Comparison of ENCODE assay signal across 14 cellular contexts in the genomic region with DNA sequence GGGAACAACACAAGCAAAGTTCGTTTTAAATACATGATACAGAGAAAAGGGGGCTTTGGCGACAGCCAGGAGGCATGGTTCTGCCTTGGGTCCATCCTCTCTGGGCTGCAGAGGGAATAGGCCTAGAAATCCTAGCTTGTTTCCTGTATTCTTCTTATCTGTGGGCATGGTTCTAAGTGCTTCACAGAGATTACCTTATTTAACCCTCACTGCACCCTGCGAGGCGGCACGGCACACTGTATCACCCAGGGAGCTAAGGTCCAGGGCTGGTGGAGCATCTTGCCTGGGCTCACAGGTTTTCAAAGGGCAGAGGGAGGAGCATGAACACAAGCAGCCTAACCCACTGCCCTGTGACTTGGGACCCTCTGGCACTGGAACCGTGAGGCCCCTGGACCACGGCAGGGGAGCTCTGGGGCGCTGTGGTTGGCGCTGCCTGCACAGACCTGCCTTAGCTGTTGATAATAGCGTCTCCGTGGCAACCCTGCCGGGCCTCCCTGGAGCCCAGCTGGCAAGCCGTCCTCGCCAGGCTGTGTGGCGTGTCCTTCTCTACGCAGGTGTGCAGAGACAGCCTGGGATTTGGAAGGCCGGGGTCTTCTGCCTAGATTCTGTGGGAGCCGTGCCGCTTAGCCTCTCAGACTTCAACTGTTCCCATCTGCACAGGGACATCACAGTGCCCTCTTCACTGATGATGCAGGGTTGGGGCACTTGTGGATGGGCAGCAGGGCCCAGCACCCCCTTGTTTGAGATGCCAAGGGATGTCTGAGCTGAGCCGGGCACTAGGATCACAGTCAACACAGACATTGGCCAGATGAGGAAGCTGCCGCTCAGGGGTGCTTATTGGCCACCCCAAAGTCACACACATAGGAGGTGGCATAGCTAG.
DNase-seq lines count a peak whose midpoint lies in the region; ATAC-seq and TF ChIP-seq lines count a peak whose summit lies in the region.
"Had no signal": no experiment of that assay in that cellular context is flagged by ENCODE, and none has a peak within 500 bp of the region (broad histone marks: within the 10 kb centered on the region; RNA-seq: fewer than 3 reads in every experiment).

No MANE protein-coding gene starts in this region.

- no peak overlapping the region for H3K4me3 ChIP-seq in neural progenitor cell
- no peak overlapping the region for H3K4me3 ChIP-seq in colonic mucosa
- H3K4me3 ChIP-seq: right lobe of liver had no signal

- H3K27me3 ChIP-seq in neural progenitor cell (no peaks in the 10 kb centered on the region), colonic mucosa (no peaks in the 10 kb centered on the region)
- H3K27me3 ChIP-seq: right lobe of liver had no signal

- H3K9me3 Mint-ChIP-seq in neural progenitor cell: peaks cover 8% of the 10 kb centered on the region

- H3F3A ChIP-seq in neural progenitor cell (ENCODE audit: low read depth): peaks cover 6% of the 10 kb centered on the region

- H3K9ac ChIP-seq in neural progenitor cell (no peak overlapping the region), colonic mucosa (ENCODE audit: low read depth in 2 of 2, low read length in 2 of 2) (peak overlapping the region in 1 of 2 donors; percentile 35)

- H4K20me1 ChIP-seq in neural progenitor cell (ENCODE audit: low read depth): no peaks in the 10 kb centered on the region

- peaks cover 12% of the 10 kb centered on the region for H3K27me3 Mint-ChIP-seq in neural progenitor cell (ENCODE audit: insufficient read depth, low read depth)
- H3K27me3 Mint-ChIP-seq: CD4-positive, alpha-beta memory T cell had no signal

- H3K27ac ChIP-seq in neural progenitor cell (no peak overlapping the region), colonic mucosa (no peak overlapping the region)
- H3K27ac ChIP-seq: right lobe of liver had no signal

- H3K4me3 Mint-ChIP-seq in neural progenitor cell: no peak overlapping the region
- H3K4me3 Mint-ChIP-seq: naive thymus-derived CD4-positive, alpha-beta T cell had no signal

- ATAC-seq in stimulated activated naive CD8-positive, alpha-beta T cell treated with anti-CD3 and anti-CD28 coated beads, Interleukin-15, Interleukin-2, amounts not matched to agents 100 U/mL and 50 U/mL, for 24 hours: no peak
- ATAC-seq: naive thymus-derived CD4-positive, alpha-beta T cell; right lobe of liver had no signal

- H3K27ac Mint-ChIP-seq in neural progenitor cell: peak overlapping the region; percentile 76

- H3K4me1 Mint-ChIP-seq in neural progenitor cell: peaks cover 81% of the 10 kb centered on the region

- no peaks in the 10 kb centered on the region for H3K36me3 Mint-ChIP-seq in neural progenitor cell
- H3K36me3 Mint-ChIP-seq: CD4-positive, alpha-beta memory T cell had no signal

- no peaks in the 10 kb centered on the region for H3K9me3 ChIP-seq in neural progenitor cell (ENCODE audit: low read depth)
- no peaks in the 10 kb centered on the region for H3K9me3 ChIP-seq in colonic mucosa
- H3K9me3 ChIP-seq: right lobe of liver had no signal

- TF ChIP-seq CTCF in neural progenitor cell (IDR thresholded peaks at IDR 0.05) (no peak), colonic mucosa (IDR thresholded peaks at IDR 0.05) (no peak)

- H3K4me2 ChIP-seq in neural progenitor cell: no peak overlapping the region

- H2AFZ ChIP-seq in neural progenitor cell (replicated peaks): no peak overlapping the region

- intact Hi-C loops in colonic mucosa (cut with DNase I): no loop called here

- peaks cover 18% of the 10 kb centered on the region for H3K4me1 ChIP-seq in neural progenitor cell
- no peaks in the 10 kb centered on the region for H3K4me1 ChIP-seq in colonic mucosa
- H3K4me1 ChIP-seq: right lobe of liver had no signal

- H3K36me3 ChIP-seq in neural progenitor cell: no peaks in the 10 kb centered on the region
- H3K36me3 ChIP-seq in colonic mucosa: no peaks in the 10 kb centered on the region
- H3K36me3 ChIP-seq: right lobe of liver had no signal

- H3K79me2 ChIP-seq in neural progenitor cell (ENCODE audit: low read depth): no peaks in the 10 kb centered on the region

- DNase-seq in DMS79 treated with DMSO at 0.1 percent for 48 hours (lab: John Stamatoyannopoulos, UW) (peak; percentile 63), NCI-H1436 treated with DMSO at 0.1 percent for 48 hours (lab: John Stamatoyannopoulos, UW) (peak; percentile 26), NCI-H748 treated with DMSO at 0.1 percent for 48 hours (lab: John Stamatoyannopoulos, UW) (peak; percentile 16), neural progenitor cell (ENCODE audit: low spot score) (no peak), D341Med (ENCODE audit: low spot score) (no peak), colonic mucosa (no peak), SW 1271 (lab: John Stamatoyannopoulos, UW) (no peak)
- DNase-seq in stimulated activated naive CD8-positive, alpha-beta T cell treated with anti-CD3 and anti-CD28 coated beads, Interleukin-15, Interleukin-2, amounts not matched to agents 100 U/mL and 50 U/mL, for 24 hours: no peak
- DNase-seq: activated CD4-positive, alpha-beta T cell treated with anti-CD3 and anti-CD28 coated beads, Interleukin-2, amount 50 U/mL, for 48 hours; activated gamma-delta T cell; CD4-positive, alpha-beta memory T cell; glutamatergic neuron; naive thymus-derived CD4-positive, alpha-beta T cell; right lobe of liver had no signal

Comparison
In these comparisons a context has a peak if more than half of its experiments do, and no peak if none do; other contexts are left out.
1. DNase-seq: peak in DMS79 treated with DMSO at 0.1 percent for 48 hours (single experiment), NCI-H1436 treated with DMSO at 0.1 percent for 48 hours (single experiment) and NCI-H748 treated with DMSO at 0.1 percent for 48 hours (single experiment); none in neural progenitor cell (single experiment), stimulated activated naive CD8-positive, alpha-beta T cell treated with anti-CD3 and anti-CD28 coated beads, Interleukin-15, Interleukin-2, amounts not matched to agents 100 U/mL and 50 U/mL, for 24 hours (single experiment), D341Med (single experiment), colonic mucosa (single experiment) and SW 1271 (0 of 2).